Comparison of ENCODE assay signal across 11 cellular contexts in genomic region chr7:26346611-26347200, GRCh38. TPM values are rescaled to one million over a fixed set of nuclear protein-coding genes. Genes with fewer than 3 reads are reported as not detected.
DNase-seq lines count a peak whose midpoint lies in the region; ATAC-seq and TF ChIP-seq lines count a peak whose summit lies in the region.
"Had no signal": no experiment of that assay in that cellular context is flagged by ENCODE, and none has a peak within 500 bp of the region (broad histone marks: within the 10 kb centered on the region; RNA-seq: fewer than 3 reads in every experiment).

No MANE protein-coding gene starts in this region.

- H3K27me3 ChIP-seq in GM23248 (replicated peaks; ENCODE audit: insufficient read depth) (no peaks in the 10 kb centered on the region), prostate gland (replicated peaks; ENCODE audit: insufficient read depth) (no peaks in the 10 kb centered on the region), psoas muscle (ENCODE audit: insufficient read depth in 3 of 3, low read length in 2 of 3) (no peaks in the 10 kb centered on the region), hepatocyte (no peaks in the 10 kb centered on the region)

- H4K20me1 ChIP-seq in GM23248 (ENCODE audit: insufficient read depth) (no peaks in the 10 kb centered on the region), hepatocyte (ENCODE audit: insufficient read depth, poor library complexity, severe bottlenecking) (no peaks in the 10 kb centered on the region)

- no peak overlapping the region for H2AFZ ChIP-seq in GM23248
- no peak overlapping the region for H2AFZ ChIP-seq in hepatocyte

- no peak overlapping the region for H3K9ac ChIP-seq in GM23248

- no peaks in the 10 kb centered on the region for H3F3A ChIP-seq in GM23248 (ENCODE audit: insufficient read depth)

- H3K79me2 ChIP-seq in GM23248 (ENCODE audit: insufficient read depth) = no peaks in the 10 kb centered on the region
- no peaks in the 10 kb centered on the region for H3K79me2 ChIP-seq in hepatocyte

- no peak for TF ChIP-seq POLR2A in prostate gland (IDR thresholded peaks at IDR 0.05)

- ATAC-seq in esophagus mucosa (peak; percentile 98), psoas muscle (no peak), HG03139 (IDR thresholded peaks at IDR 0.05; ENCODE audit: unreplicated experiment) (no peak)
- ATAC-seq: SK-N-SH treated with all-trans-retinoic acid at 6 μM for 48 hours had no signal

- H3K4me2 ChIP-seq in GM23248 (ENCODE audit: unreplicated experiment) (no peak overlapping the region), hepatocyte (no peak overlapping the region)

- DNase-seq in GM23248 (peak; percentile 74), RPMI7951 (ENCODE audit: low read depth) (peak; percentile 60), prostate gland (ENCODE audit: low spot score) (peak; percentile 53), psoas muscle (no peak), hepatocyte (ENCODE audit: low spot score) (no peak)
- DNase-seq: DND-41, H9, NCI-H524 treated with DMSO at 0.1 percent for 48 hours had no signal

- H3K36me3 ChIP-seq in GM23248 (ENCODE audit: low read depth) = no peaks in the 10 kb centered on the region
- H3K36me3 ChIP-seq in prostate gland = no peaks in the 10 kb centered on the region
- H3K36me3 ChIP-seq in psoas muscle (ENCODE audit: insufficient read depth in 1 of 2, low read depth in 1 of 2) = no peaks in the 10 kb centered on the region
- H3K36me3 ChIP-seq in hepatocyte (replicated peaks; ENCODE audit: insufficient read depth, low read depth) = no peaks in the 10 kb centered on the region

- no peaks in the 10 kb centered on the region for H3K4me1 ChIP-seq in GM23248 (ENCODE audit: insufficient read depth)
- no peaks in the 10 kb centered on the region for H3K4me1 ChIP-seq in prostate gland (replicated peaks)
- H3K4me1 ChIP-seq in psoas muscle = no peaks in the 10 kb centered on the region
- no peaks in the 10 kb centered on the region for H3K4me1 ChIP-seq in hepatocyte (ENCODE audit: insufficient read depth)

- H3K9me3 ChIP-seq in GM23248 (ENCODE audit: low read depth) (no peaks in the 10 kb centered on the region), prostate gland (no peaks in the 10 kb centered on the region), psoas muscle (no peaks in the 10 kb centered on the region), hepatocyte (ENCODE audit: low read depth) (no peaks in the 10 kb centered on the region)

- H3K4me3 ChIP-seq in GM23248 = no peak overlapping the region
- H3K4me3 ChIP-seq in prostate gland = no peak overlapping the region
- H3K4me3 ChIP-seq in psoas muscle = no peak overlapping the region
- H3K4me3 ChIP-seq in hepatocyte = no peak overlapping the region

- no peak for TF ChIP-seq CTCF in prostate gland (IDR thresholded peaks at IDR 0.05)
- TF ChIP-seq CTCF in psoas muscle (IDR thresholded peaks at IDR 0.05) = no peak
- no peak for TF ChIP-seq CTCF in hepatocyte (IDR thresholded peaks at IDR 0.05; ENCODE audit: poor library complexity)

- H3K27ac ChIP-seq in GM23248 (peak overlapping the region; percentile 43), prostate gland (peak overlapping the region; percentile 26 to 43), psoas muscle (no peak overlapping the region), hepatocyte (no peak overlapping the region)

- H3K9me2 ChIP-seq in GM23248 (ENCODE audit: insufficient read depth) (no peaks in the 10 kb centered on the region), hepatocyte (replicated peaks; ENCODE audit: insufficient read depth) (no peaks in the 10 kb centered on the region)

- intact Hi-C loops in prostate gland (cut with DNase I) = no loop called here
- intact Hi-C loops in psoas muscle (cut with DNase I) = no loop called here

- 19 to 25% methylated on average over 7 of the region's 7 CpGs for WGBS in GM23248 (ENCODE audit: low coverage in 1 of 2, low lambda C conversion rate in 2 of 2, missing lambda C conversion rate in 2 of 2), 2 experiments
- WGBS in prostate gland = 59% methylated on average over 7 of the region's 7 CpGs
- WGBS in psoas muscle, 3 donors = 51 to 57% (median 54%) methylated on average over 6 to 7 of the region's 7 CpGs
- WGBS in hepatocyte (ENCODE audit: low lambda C conversion rate, missing lambda C conversion rate) = 73% methylated on average over 5 of the region's 7 CpGs

- in situ Hi-C loops in GM23248 (cut with MboI) = no loop called here

RNA-seq across cellular contexts. Expression of gene SNX10, which starts 55.0 kb away (rescaled TPM):
- total RNA-seq in GM23248 (2014; rRNA removed; shearing (Covaris generic)) = 1.4 and 1.5 TPM in 2 replicates
- polyA plus RNA-seq in GM23248 (2016; fragmentation: Nextera tagmentation; extraction: Ambion mirVana) = 0.27 and 0.60 TPM in 2 replicates
- 19.9 and 31.1 TPM in 2 replicates for total RNA-seq in RPMI7951 (2014; rRNA removed; shearing (Covaris generic))
- 2.1 TPM for total RNA-seq in esophagus mucosa
- total RNA-seq in prostate gland = 1 to 10 TPM; 4.7 to 6.8 TPM
- total RNA-seq in psoas muscle = 1 to 10 TPM in 3 of 4 donors, under 1 TPM in 1; 0.97 to 1.4 (median 1.1) TPM
- polyA plus RNA-seq in psoas muscle = under 1 TPM; 0.25 to 0.63 (median 0.34) TPM
- 6.3 and 8.2 TPM in 2 replicates for total RNA-seq in hepatocyte
- polyA plus RNA-seq in hepatocyte = 5.4 and 6.1 TPM in 2 replicates

Comparison
In these comparisons a context has a peak if more than half of its experiments do, and no peak if none do; other contexts are left out.
1. DNase-seq: peak in GM23248 (single experiment), RPMI7951 (single experiment) and prostate gland (single experiment); none in psoas muscle (0 of 2) and hepatocyte (single experiment).
2. H3K27ac ChIP-seq: peak in GM23248 (single experiment) and prostate gland (2 of 2); none in psoas muscle (single experiment) and hepatocyte (single experiment).